Comparison of ENCODE assay signal across 36 cellular contexts in genomic region chr3:28800203-28800602, GRCh38.
"Had no signal": no experiment of that assay in that cellular context is flagged by ENCODE, and none has a peak within 500 bp of the region (broad histone marks: within the 10 kb centered on the region; RNA-seq: fewer than 3 reads in every experiment).

No MANE protein-coding gene starts in this region.

- H3K9me3 Mint-ChIP-seq: activated B cell treated with CpG ODN at 0.5 μM for 24 hours; activated CD4-positive, alpha-beta memory T cell treated with anti-CD3 and anti-CD28 coated beads for 36 hours; activated CD4-positive, alpha-beta T cell treated with anti-CD3 and anti-CD28 coated beads, Interleukin-2, amount 10 ng/mL, durations not matched to agents 24 days and 14 days; activated CD8-positive, alpha-beta T cell treated with anti-CD3 and anti-CD28 coated beads for 36 hours; activated naive CD4-positive, alpha-beta T cell treated with anti-CD3 and anti-CD28 coated beads for 36 hours; activated naive CD4-positive, alpha-beta T cell treated with anti-CD3 and anti-CD28 coated beads, Interleukin-2, amount 50 U/mL, for 72 hours; activated naive CD8-positive, alpha-beta T cell treated with anti-CD3 and anti-CD28 coated beads for 36 hours; activated T-cell treated with anti-CD3 and anti-CD28 coated beads, Interleukin-2, amount 50 U/mL, for 4 hours; activated T-helper 1 cell treated with anti-CD3 and anti-CD28 coated beads, Interleukin-12 subunit alpha, Interleukin-12 subunit beta, Interleukin-2, Interleukin-4 antibody, amounts not matched to agents 30 ng/mL and 10 ng/mL and 1 ng/mL, durations not matched to agents 14 hours and 24 hours and 36 hours; T-helper 1 cell treated with Interleukin-12 subunit alpha and Interleukin-12 subunit beta and Interleukin-4 antibody, amounts not matched to agents 30 μg/mL and 1 μg/mL, for 36 hours; T-helper 2 cell treated with Interferon-gamma antibody and Interleukin-4, amounts not matched to agents 5 μg/mL and 100 μg/mL, for 36 hours had no signal

- H3K4me3 Mint-ChIP-seq: activated B cell treated with CpG ODN at 0.5 μM for 24 hours; activated CD4-positive, alpha-beta memory T cell treated with anti-CD3 and anti-CD28 coated beads for 36 hours; activated CD4-positive, alpha-beta T cell treated with anti-CD3 and anti-CD28 coated beads, Interleukin-2, amount 10 ng/mL, durations not matched to agents 24 days and 14 days; activated CD8-positive, alpha-beta T cell treated with anti-CD3 and anti-CD28 coated beads for 36 hours; activated naive CD4-positive, alpha-beta T cell treated with anti-CD3 and anti-CD28 coated beads for 36 hours; activated naive CD8-positive, alpha-beta T cell treated with anti-CD3 and anti-CD28 coated beads for 36 hours; activated T-cell treated with anti-CD3 and anti-CD28 coated beads, Interleukin-2, amount 50 U/mL, for 4 hours; activated T-cell treated with anti-CD3 and anti-CD28 coated beads, Interleukin-2, amount 50 U/mL, for 72 hours; activated T-helper 1 cell treated with anti-CD3 and anti-CD28 coated beads, Interleukin-12 subunit alpha, Interleukin-12 subunit beta, Interleukin-2, Interleukin-4 antibody, amounts not matched to agents 30 ng/mL and 10 ng/mL and 1 ng/mL, durations not matched to agents 14 hours and 24 hours and 36 hours; activated T-helper 17 cell treated with anti-CD3 and anti-CD28 coated beads, Interleukin-2, amount 50 U/mL, for 72 hours; T-helper 1 cell treated with Interleukin-12 subunit alpha and Interleukin-12 subunit beta and Interleukin-4 antibody, amounts not matched to agents 30 μg/mL and 1 μg/mL, for 36 hours; T-helper 2 cell treated with Interferon-gamma antibody and Interleukin-4, amounts not matched to agents 5 μg/mL and 100 μg/mL, for 36 hours had no signal

- H3K27ac ChIP-seq: adrenal gland, body of pancreas, brain microvascular endothelial cell, breast epithelium, VCaP had no signal

- H3K36me3 ChIP-seq: adrenal gland, brain microvascular endothelial cell had no signal

- H3K27me3 ChIP-seq: adrenal gland, body of pancreas, brain microvascular endothelial cell, breast epithelium had no signal

- H3K4me1 ChIP-seq: adrenal gland, body of pancreas, breast epithelium had no signal

- H3K9me3 ChIP-seq: adrenal gland, body of pancreas, breast epithelium had no signal

- H3K4me3 ChIP-seq: adrenal gland, body of pancreas, breast epithelium had no signal

- H3K27ac Mint-ChIP-seq: activated B cell treated with CpG ODN at 0.5 μM for 24 hours; activated CD4-positive, alpha-beta memory T cell treated with anti-CD3 and anti-CD28 coated beads for 36 hours; activated CD4-positive, alpha-beta T cell treated with anti-CD3 and anti-CD28 coated beads, Interleukin-2, amount 10 ng/mL, durations not matched to agents 24 days and 14 days; activated CD8-positive, alpha-beta T cell treated with anti-CD3 and anti-CD28 coated beads for 36 hours; activated naive CD4-positive, alpha-beta T cell treated with anti-CD3 and anti-CD28 coated beads for 36 hours; activated naive CD4-positive, alpha-beta T cell treated with anti-CD3 and anti-CD28 coated beads, Interleukin-2, amount 50 U/mL, for 72 hours; activated naive CD8-positive, alpha-beta T cell treated with anti-CD3 and anti-CD28 coated beads for 36 hours; activated T-cell treated with anti-CD3 and anti-CD28 coated beads, Interleukin-2, amount 50 U/mL, for 72 hours; activated T-helper 1 cell treated with anti-CD3 and anti-CD28 coated beads, Interleukin-12 subunit alpha, Interleukin-12 subunit beta, Interleukin-2, Interleukin-4 antibody, amounts not matched to agents 30 ng/mL and 10 ng/mL and 1 ng/mL, durations not matched to agents 14 hours and 24 hours and 36 hours; activated T-helper 17 cell treated with anti-CD3 and anti-CD28 coated beads, Interleukin-2, amount 50 U/mL, for 72 hours; T-helper 1 cell treated with Interleukin-12 subunit alpha and Interleukin-12 subunit beta and Interleukin-4 antibody, amounts not matched to agents 30 μg/mL and 1 μg/mL, for 36 hours; T-helper 2 cell treated with Interferon-gamma antibody and Interleukin-4, amounts not matched to agents 5 μg/mL and 100 μg/mL, for 36 hours had no signal

- FAIRE-seq: astrocyte, TTC549 had no signal

- H3K36me3 Mint-ChIP-seq: activated CD4-positive, alpha-beta memory T cell treated with anti-CD3 and anti-CD28 coated beads for 36 hours; activated naive CD4-positive, alpha-beta T cell treated with anti-CD3 and anti-CD28 coated beads, Interleukin-2, amount 50 U/mL, for 72 hours; activated naive CD8-positive, alpha-beta T cell treated with anti-CD3 and anti-CD28 coated beads for 36 hours had no signal

- H3K27me3 Mint-ChIP-seq: activated B cell treated with CpG ODN at 0.5 μM for 24 hours; activated CD4-positive, alpha-beta memory T cell treated with anti-CD3 and anti-CD28 coated beads for 36 hours; activated CD4-positive, alpha-beta T cell treated with anti-CD3 and anti-CD28 coated beads, Interleukin-2, amount 10 ng/mL, durations not matched to agents 24 days and 14 days; activated CD8-positive, alpha-beta T cell treated with anti-CD3 and anti-CD28 coated beads for 36 hours; activated naive CD8-positive, alpha-beta T cell treated with anti-CD3 and anti-CD28 coated beads for 36 hours; activated T-helper 17 cell treated with anti-CD3 and anti-CD28 coated beads, Interleukin-2, amount 50 U/mL, for 72 hours had no signal

- DNase-seq: activated B cell treated with CpG ODN at 0.5 μM for 24 hours; activated CD4-positive, alpha-beta memory T cell treated with anti-CD3 and anti-CD28 coated beads for 36 hours; activated CD4-positive, alpha-beta T cell treated with anti-CD3 and anti-CD28 coated beads for 4 hours; activated CD4-positive, alpha-beta T cell treated with anti-CD3 and anti-CD28 coated beads, Interleukin-2, amount 10 ng/mL, durations not matched to agents 24 days and 14 days; activated CD4-positive, alpha-beta T cell treated with anti-CD3 and anti-CD28 coated beads, Interleukin-2, amount 50 U/mL, for 1 hour; activated CD4-positive, alpha-beta T cell treated with anti-CD3 and anti-CD28 coated beads, Interleukin-2, amount 50 U/mL, for 4 hours; activated CD4-positive, CD25-positive, alpha-beta regulatory T cell treated with anti-CD3 and anti-CD28 coated beads, Interleukin-2, amount 50 U/mL, for 72 hours; activated CD8-positive, alpha-beta memory T cell treated with anti-CD3 and anti-CD28 coated beads, Interleukin-2, amount 50 U/mL, for 4 hours; activated CD8-positive, alpha-beta T cell treated with anti-CD3 and anti-CD28 coated beads for 36 hours; activated effector memory CD4-positive, alpha-beta T cell treated with anti-CD3 and anti-CD28 coated beads, Interleukin-2, amount 50 U/mL, for 16 hours; activated gamma-delta T cell treated with Interleukin-2 at 50 U/mL for 16 hours; activated naive CD4-positive, alpha-beta T cell; activated naive CD4-positive, alpha-beta T cell treated with anti-CD3 and anti-CD28 coated beads for 36 hours; activated naive CD4-positive, alpha-beta T cell treated with anti-CD3 and anti-CD28 coated beads, Interleukin-2, amount 50 U/mL, for 16 hours; activated naive CD8-positive, alpha-beta T cell treated with anti-CD3 and anti-CD28 coated beads for 36 hours; activated T-cell treated with anti-CD3 and anti-CD28 coated beads for 4 hours; activated T-cell treated with anti-CD3 and anti-CD28 coated beads, Interleukin-2, amount 50 U/mL, for 1 hour; activated T-cell treated with anti-CD3 and anti-CD28 coated beads, Interleukin-2, amount 50 U/mL, for 4 hours; activated T-cell treated with anti-CD3 and anti-CD28 coated beads, Interleukin-2, amount 50 U/mL, for 72 hours; adrenal gland; amniotic stem cell; aorta; body of pancreas; brain microvascular endothelial cell; central memory CD4-positive, alpha-beta T cell; T-helper 2 cell; T-helper 9 cell had no signal

- H3K4me1 Mint-ChIP-seq: activated B cell treated with CpG ODN at 0.5 μM for 24 hours; activated CD4-positive, alpha-beta T cell treated with anti-CD3 and anti-CD28 coated beads, Interleukin-2, amount 10 ng/mL, durations not matched to agents 24 days and 14 days; activated naive CD8-positive, alpha-beta T cell treated with anti-CD3 and anti-CD28 coated beads for 36 hours; activated T-helper 17 cell treated with anti-CD3 and anti-CD28 coated beads, Interleukin-2, amount 50 U/mL, for 72 hours had no signal

- ATAC-seq: activated CD8-positive, alpha-beta T cell treated with anti-CD3 and anti-CD28 coated beads for 36 hours; activated naive CD4-positive, alpha-beta T cell treated with anti-CD3 and anti-CD28 coated beads, Interleukin-2, amount 50 U/mL, for 72 hours; activated T-cell treated with anti-CD3 and anti-CD28 coated beads, Interleukin-2, amount 50 U/mL, for 4 hours; activated T-cell treated with anti-CD3 and anti-CD28 coated beads, Interleukin-2, amount 50 U/mL, for 72 hours; activated T-helper 17 cell treated with anti-CD3 and anti-CD28 coated beads, Interleukin-2, amount 50 U/mL, for 72 hours; body of pancreas had no signal
